Comparison of ENCODE assay signal across 8 cellular contexts in the genomic region with DNA sequence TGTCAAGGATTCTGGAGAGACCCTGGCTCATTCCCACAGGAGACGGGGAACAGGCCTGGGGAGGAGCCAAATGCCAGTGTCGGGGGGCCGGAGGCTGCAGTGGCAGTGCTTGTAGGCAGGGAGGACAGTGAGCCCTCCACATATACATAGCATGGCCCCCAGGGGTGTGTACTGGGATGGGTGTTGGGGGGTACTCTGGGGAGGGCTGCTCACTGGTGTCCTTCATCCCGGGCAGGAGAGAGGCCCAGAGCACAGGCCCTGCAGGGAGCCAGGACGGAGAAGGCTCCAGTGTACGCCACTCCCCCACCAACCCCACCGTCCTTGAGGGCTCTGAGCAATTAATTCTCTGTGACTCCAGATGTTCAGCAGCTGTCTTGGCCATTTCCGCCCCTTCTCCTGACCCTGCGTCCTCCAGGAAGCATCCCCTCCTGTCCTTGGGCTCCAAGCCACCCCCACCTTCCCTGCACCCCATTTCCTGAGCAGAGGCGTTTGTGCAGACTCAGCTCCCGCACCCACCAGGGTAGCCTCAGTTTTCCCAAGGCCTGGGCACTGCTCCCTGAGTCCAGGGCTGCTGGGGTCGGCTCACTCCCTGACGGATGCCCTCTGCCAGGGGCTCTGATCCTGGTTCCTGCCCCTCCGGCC. TPM values are rescaled to one million over a fixed set of nuclear protein-coding genes. Genes with fewer than 3 reads are reported as not detected.
DNase-seq lines count a peak whose midpoint lies in the region; ATAC-seq and TF ChIP-seq lines count a peak whose summit lies in the region.
"Had no signal": no experiment of that assay in that cellular context is flagged by ENCODE, and none has a peak within 500 bp of the region (broad histone marks: within the 10 kb centered on the region; RNA-seq: fewer than 3 reads in every experiment).

No MANE protein-coding gene starts in this region.

- peaks cover 28% of the 10 kb centered on the region for H3K4me1 Mint-ChIP-seq in activated naive CD4-positive, alpha-beta T cell treated with anti-CD3 and anti-CD28 coated beads for 36 hours (ENCODE audit: low read depth)
- peaks cover 9% of the 10 kb centered on the region for H3K4me1 Mint-ChIP-seq in type B pancreatic cell (ENCODE audit: unreplicated experiment)

- H3K36me3 Mint-ChIP-seq in activated naive CD4-positive, alpha-beta T cell treated with anti-CD3 and anti-CD28 coated beads for 36 hours (ENCODE audit: low read depth), result peaks cover 4% of the 10 kb centered on the region
- no peaks in the 10 kb centered on the region for H3K36me3 Mint-ChIP-seq in type B pancreatic cell

- H3K27me3 Mint-ChIP-seq in activated naive CD4-positive, alpha-beta T cell treated with anti-CD3 and anti-CD28 coated beads for 36 hours (ENCODE audit: low read depth), result no peaks in the 10 kb centered on the region
- H3K27me3 Mint-ChIP-seq in type B pancreatic cell, result no peaks in the 10 kb centered on the region

- no peak overlapping the region for H3K4me3 Mint-ChIP-seq in activated naive CD4-positive, alpha-beta T cell treated with anti-CD3 and anti-CD28 coated beads for 36 hours
- peak overlapping the region; percentile 65 for H3K4me3 Mint-ChIP-seq in type B pancreatic cell

- H3K27ac Mint-ChIP-seq in activated naive CD4-positive, alpha-beta T cell treated with anti-CD3 and anti-CD28 coated beads for 36 hours, result peak overlapping the region; percentile 50
- no peak overlapping the region for H3K27ac Mint-ChIP-seq in type B pancreatic cell

- H3K9me3 Mint-ChIP-seq in activated naive CD4-positive, alpha-beta T cell treated with anti-CD3 and anti-CD28 coated beads for 36 hours, result no peaks in the 10 kb centered on the region
- H3K9me3 Mint-ChIP-seq in type B pancreatic cell, result no peaks in the 10 kb centered on the region

- CTCF ChIA-PET in activated naive CD4-positive, alpha-beta T cell treated with anti-CD3 and anti-CD28 coated beads for 36 hours (lab: Charles Lee), result interaction anchor here (0.6 to 1.3 kb wide), 3 partner anchors 28 to 321 kb away, joined by 3 read pairs; partner anchors contain the start of gene PTK6

- DNase-seq in activated naive CD4-positive, alpha-beta T cell treated with anti-CD3 and anti-CD28 coated beads for 36 hours, result no peak
- DNase-seq in activated naive CD4-positive, alpha-beta T cell treated with Interleukin-2 at 50 U/mL for 16 hours, result no peak
- DNase-seq in islet precursor cell, result peak; percentile 54
- DNase-seq in type B pancreatic cell (ENCODE audit: extremely low spot score, unreplicated experiment), result no peak
- no peak for DNase-seq in NAMALWA (ENCODE audit: low spot score)
- DNase-seq: central memory CD4-positive, alpha-beta T cell; NCI-H2107 had no signal

- intact Hi-C loops in activated naive CD4-positive, alpha-beta T cell treated with anti-CD3 and anti-CD28 coated beads for 36 hours (cut with micrococcal nuclease), result no loop called here

- no peak for ATAC-seq in HG03135 (IDR thresholded peaks at IDR 0.05; ENCODE audit: unreplicated experiment)

- no peak for TF ChIP-seq CTCF in type B pancreatic cell (conservative IDR thresholded peaks at IDR 0.05)

RNA-seq across cellular contexts. Expression of gene ABHD16B, which starts 3.4 kb away (rescaled TPM):
- not detected for total RNA-seq in activated naive CD4-positive, alpha-beta T cell treated with anti-CD3 and anti-CD28 coated beads for 36 hours
- not detected in 2 replicates for total RNA-seq in type B pancreatic cell (ENCODE audit: low replicate concordance)

RNA-seq across cellular contexts. Expression of gene TPD52L2, which starts 7.2 kb away (rescaled TPM):
- 10 to 100 TPM; 38.2 to 38.9 TPM for total RNA-seq in activated naive CD4-positive, alpha-beta T cell treated with anti-CD3 and anti-CD28 coated beads for 36 hours
- total RNA-seq in type B pancreatic cell (ENCODE audit: low replicate concordance), result 76.5 and 96.3 TPM in 2 replicates

RNA-seq across cellular contexts. Expression of gene ZBTB46, which starts 26.8 kb away (rescaled TPM):
- under 1 TPM; 0.17 to 0.20 TPM for total RNA-seq in activated naive CD4-positive, alpha-beta T cell treated with anti-CD3 and anti-CD28 coated beads for 36 hours
- total RNA-seq in type B pancreatic cell (ENCODE audit: low replicate concordance), result 9.8 and 13.6 TPM in 2 replicates

RNA-seq across cellular contexts. Expression of gene DNAJC5, which starts 37.1 kb away (rescaled TPM):
- 10 to 100 TPM; 19.4 to 19.5 TPM for total RNA-seq in activated naive CD4-positive, alpha-beta T cell treated with anti-CD3 and anti-CD28 coated beads for 36 hours
- 44.1 and 51.9 TPM in 2 replicates for total RNA-seq in type B pancreatic cell (ENCODE audit: low replicate concordance)
